1 cellular context compared by ENCODE assay signal in the genomic region with DNA sequence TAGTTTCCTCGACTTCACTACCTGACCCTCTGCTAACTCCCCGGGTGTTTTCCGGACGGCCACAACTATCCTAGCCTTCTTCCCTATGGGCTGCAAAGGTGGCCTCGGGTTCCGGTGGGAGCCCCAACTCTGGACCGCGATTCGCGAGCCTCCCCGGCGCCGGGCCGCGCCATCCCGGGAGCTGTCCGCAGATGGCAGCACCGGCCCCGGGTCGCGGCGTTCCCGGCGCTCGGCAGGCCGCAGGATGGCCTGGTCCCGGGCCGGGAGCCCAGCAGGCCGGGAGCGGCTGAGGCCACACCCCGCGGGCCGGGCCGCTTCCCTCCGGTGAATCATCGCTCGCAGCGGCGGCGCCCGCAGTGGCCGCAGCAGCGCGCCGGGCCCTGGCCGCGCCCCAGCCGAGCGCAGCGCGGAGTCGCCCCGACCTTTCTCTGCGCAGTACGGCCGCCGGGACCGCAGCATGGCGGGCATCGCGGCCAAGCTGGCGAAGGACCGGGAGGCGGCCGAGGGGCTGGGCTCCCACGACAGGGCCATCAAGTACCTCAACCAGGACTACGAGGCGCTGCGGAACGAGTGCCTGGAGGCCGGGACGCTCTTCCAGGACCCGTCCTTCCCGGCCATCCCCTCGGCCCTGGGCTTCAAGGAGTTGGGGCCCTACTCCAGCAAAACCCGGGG.
TF ChIP-seq lines count a peak whose summit lies in the region.

A gene (plus strand): TSS at position 356 of the 672 bp plus-strand sequence. CDS start 102 bp downstream, at position 458.

TF ChIP-seq in K562, 482 proteins besides CTCF, POLR2A, EP300 and RAD21 (continued from another document):
- TF ChIP-seq, protein P1, sequence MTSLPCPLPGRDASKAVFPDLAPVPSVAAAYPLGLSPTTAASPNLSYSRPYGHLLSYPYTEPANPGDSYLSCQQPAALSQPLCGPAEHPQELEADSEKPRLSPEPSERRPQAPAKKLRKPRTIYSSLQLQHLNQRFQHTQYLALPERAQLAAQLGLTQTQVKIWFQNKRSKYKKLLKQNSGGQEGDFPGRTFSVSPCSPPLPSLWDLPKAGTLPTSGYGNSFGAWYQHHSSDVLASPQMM (CRISPR knock-in tag; IDR thresholded peaks at IDR 0.05): no peak
- TF ChIP-seq, protein P2, sequence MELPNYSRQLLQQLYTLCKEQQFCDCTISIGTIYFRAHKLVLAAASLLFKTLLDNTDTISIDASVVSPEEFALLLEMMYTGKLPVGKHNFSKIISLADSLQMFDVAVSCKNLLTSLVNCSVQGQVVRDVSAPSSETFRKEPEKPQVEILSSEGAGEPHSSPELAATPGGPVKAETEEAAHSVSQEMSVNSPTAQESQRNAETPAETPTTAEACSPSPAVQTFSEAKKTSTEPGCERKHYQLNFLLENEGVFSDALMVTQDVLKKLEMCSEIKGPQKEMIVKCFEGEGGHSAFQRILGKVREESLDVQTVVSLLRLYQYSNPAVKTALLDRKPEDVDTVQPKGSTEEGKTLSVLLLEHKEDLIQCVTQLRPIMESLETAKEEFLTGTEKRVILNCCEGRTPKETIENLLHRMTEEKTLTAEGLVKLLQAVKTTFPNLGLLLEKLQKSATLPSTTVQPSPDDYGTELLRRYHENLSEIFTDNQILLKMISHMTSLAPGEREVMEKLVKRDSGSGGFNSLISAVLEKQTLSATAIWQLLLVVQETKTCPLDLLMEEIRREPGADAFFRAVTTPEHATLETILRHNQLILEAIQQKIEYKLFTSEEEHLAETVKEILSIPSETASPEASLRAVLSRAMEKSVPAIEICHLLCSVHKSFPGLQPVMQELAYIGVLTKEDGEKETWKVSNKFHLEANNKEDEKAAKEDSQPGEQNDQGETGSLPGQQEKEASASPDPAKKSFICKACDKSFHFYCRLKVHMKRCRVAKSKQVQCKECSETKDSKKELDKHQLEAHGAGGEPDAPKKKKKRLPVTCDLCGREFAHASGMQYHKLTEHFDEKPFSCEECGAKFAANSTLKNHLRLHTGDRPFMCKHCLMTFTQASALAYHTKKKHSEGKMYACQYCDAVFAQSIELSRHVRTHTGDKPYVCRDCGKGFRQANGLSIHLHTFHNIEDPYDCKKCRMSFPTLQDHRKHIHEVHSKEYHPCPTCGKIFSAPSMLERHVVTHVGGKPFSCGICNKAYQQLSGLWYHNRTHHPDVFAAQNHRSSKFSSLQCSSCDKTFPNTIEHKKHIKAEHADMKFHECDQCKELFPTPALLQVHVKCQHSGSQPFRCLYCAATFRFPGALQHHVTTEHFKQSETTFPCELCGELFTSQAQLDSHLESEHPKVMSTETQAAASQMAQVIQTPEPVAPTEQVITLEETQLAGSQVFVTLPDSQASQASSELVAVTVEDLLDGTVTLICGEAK (IDR thresholded peaks at IDR 0.05): no peak
- TF ChIP-seq, protein P2 (CRISPR knock-in tag; IDR thresholded peaks at IDR 0.05): no peak
- TF ChIP-seq CREB1 (IDR thresholded peaks at IDR 0.05) (peak; percentile 41), CREB1 (CRISPR knock-in tag; IDR thresholded peaks at IDR 0.05) (0 out of 2 replicates have a peak, but pooled peaks have one; percentile 37), ELF1 (tag; IDR thresholded peaks at IDR 0.05) (no peak), KAT7 (CRISPR knock-in tag; IDR thresholded peaks at IDR 0.05; ENCODE audit: borderline replicate concordance) (peak; percentile 57; the same call in 1 of the 2 replicates), ZFPM2 (CRISPR knock-in tag; IDR thresholded peaks at IDR 0.05) (0 out of 2 replicates have a peak, but pooled peaks have one; percentile 36), XRCC3 (IDR thresholded peaks at IDR 0.05) (no peak), IRF2 (CRISPR knock-in tag; IDR thresholded peaks at IDR 0.05) (no peak), FOSL1 (tag; conservative IDR thresholded peaks at IDR 0.05) (peak; percentile 96), POLR2AphosphoS5 (IDR thresholded peaks at IDR 0.05; ENCODE audit: control insufficient read depth, insufficient read depth, low read depth, low read length) (peak; percentile 80), ZNF12 (CRISPR knock-in tag; IDR thresholded peaks at IDR 0.05) (no peak), ZBTB1 (CRISPR knock-in tag; IDR thresholded peaks at IDR 0.05; ENCODE audit: borderline replicate concordance, low read depth) (peak; percentile 71), HMGN3 (IDR thresholded peaks at IDR 0.05; ENCODE audit: borderline replicate concordance, extremely low read depth, insufficient read length, low read depth, low read length) (peak; percentile 98), SOX6 (IDR thresholded peaks at IDR 0.05) (peak; percentile 28; the same call in 1 of the 2 replicates), ZZZ3 (IDR thresholded peaks at IDR 0.05) (no peak), ZNF644 (tag; IDR thresholded peaks at IDR 0.05; ENCODE audit: low read depth) (no peak), ZNF253 (CRISPR knock-in tag; conservative IDR thresholded peaks at IDR 0.05) (no peak), CHD1 (IDR thresholded peaks at IDR 0.05; ENCODE audit: low read length) (peak; percentile 99), MTA2 (IDR thresholded peaks at IDR 0.05; ENCODE audit: low read depth) (no peak), XRCC4 (IDR thresholded peaks at IDR 0.05; ENCODE audit: extremely low read depth, insufficient read depth, insufficient read length) (no peak), CBX3 (IDR thresholded peaks at IDR 0.05; ENCODE audit: borderline replicate concordance in 1 of 2, low read length in 2 of 2) (no peak), CCAR2 (IDR thresholded peaks at IDR 0.05; ENCODE audit: low read depth, low read length) (no peak), MEF2A (IDR thresholded peaks at IDR 0.05; ENCODE audit: control insufficient read depth, low read depth, low read length) (no peak), JUND (IDR thresholded peaks at IDR 0.05; ENCODE audit: borderline replicate concordance, low read depth, low read length) (peak; percentile 90), JUND (tag; IDR thresholded peaks at IDR 0.05; ENCODE audit: borderline replicate concordance, low read depth, low read length) (peak; percentile 80; the same call in 1 of the 3 replicates), MEIS2 (IDR thresholded peaks at IDR 0.05; ENCODE audit: partially characterized antibody) (no peak), MXI1 (IDR thresholded peaks at IDR 0.05; ENCODE audit: low read depth, low read length) (no peak)
- TF ChIP-seq, protein P3, sequence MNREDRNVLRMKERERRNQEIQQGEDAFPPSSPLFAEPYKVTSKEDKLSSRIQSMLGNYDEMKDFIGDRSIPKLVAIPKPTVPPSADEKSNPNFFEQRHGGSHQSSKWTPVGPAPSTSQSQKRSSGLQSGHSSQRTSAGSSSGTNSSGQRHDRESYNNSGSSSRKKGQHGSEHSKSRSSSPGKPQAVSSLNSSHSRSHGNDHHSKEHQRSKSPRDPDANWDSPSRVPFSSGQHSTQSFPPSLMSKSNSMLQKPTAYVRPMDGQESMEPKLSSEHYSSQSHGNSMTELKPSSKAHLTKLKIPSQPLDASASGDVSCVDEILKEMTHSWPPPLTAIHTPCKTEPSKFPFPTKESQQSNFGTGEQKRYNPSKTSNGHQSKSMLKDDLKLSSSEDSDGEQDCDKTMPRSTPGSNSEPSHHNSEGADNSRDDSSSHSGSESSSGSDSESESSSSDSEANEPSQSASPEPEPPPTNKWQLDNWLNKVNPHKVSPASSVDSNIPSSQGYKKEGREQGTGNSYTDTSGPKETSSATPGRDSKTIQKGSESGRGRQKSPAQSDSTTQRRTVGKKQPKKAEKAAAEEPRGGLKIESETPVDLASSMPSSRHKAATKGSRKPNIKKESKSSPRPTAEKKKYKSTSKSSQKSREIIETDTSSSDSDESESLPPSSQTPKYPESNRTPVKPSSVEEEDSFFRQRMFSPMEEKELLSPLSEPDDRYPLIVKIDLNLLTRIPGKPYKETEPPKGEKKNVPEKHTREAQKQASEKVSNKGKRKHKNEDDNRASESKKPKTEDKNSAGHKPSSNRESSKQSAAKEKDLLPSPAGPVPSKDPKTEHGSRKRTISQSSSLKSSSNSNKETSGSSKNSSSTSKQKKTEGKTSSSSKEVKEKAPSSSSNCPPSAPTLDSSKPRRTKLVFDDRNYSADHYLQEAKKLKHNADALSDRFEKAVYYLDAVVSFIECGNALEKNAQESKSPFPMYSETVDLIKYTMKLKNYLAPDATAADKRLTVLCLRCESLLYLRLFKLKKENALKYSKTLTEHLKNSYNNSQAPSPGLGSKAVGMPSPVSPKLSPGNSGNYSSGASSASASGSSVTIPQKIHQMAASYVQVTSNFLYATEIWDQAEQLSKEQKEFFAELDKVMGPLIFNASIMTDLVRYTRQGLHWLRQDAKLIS (CRISPR knock-in tag; IDR thresholded peaks at IDR 0.05): peak; percentile 79
- TF ChIP-seq, protein P4, sequence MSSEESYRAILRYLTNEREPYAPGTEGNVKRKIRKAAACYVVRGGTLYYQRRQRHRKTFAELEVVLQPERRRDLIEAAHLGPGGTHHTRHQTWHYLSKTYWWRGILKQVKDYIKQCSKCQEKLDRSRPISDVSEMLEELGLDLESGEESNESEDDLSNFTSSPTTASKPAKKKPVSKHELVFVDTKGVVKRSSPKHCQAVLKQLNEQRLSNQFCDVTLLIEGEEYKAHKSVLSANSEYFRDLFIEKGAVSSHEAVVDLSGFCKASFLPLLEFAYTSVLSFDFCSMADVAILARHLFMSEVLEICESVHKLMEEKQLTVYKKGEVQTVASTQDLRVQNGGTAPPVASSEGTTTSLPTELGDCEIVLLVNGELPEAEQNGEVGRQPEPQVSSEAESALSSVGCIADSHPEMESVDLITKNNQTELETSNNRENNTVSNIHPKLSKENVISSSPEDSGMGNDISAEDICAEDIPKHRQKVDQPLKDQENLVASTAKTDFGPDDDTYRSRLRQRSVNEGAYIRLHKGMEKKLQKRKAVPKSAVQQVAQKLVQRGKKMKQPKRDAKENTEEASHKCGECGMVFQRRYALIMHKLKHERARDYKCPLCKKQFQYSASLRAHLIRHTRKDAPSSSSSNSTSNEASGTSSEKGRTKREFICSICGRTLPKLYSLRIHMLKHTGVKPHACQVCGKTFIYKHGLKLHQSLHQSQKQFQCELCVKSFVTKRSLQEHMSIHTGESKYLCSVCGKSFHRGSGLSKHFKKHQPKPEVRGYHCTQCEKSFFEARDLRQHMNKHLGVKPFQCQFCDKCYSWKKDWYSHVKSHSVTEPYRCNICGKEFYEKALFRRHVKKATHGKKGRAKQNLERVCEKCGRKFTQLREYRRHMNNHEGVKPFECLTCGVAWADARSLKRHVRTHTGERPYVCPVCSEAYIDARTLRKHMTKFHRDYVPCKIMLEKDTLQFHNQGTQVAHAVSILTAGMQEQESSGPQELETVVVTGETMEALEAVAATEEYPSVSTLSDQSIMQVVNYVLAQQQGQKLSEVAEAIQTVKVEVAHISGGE (CRISPR knock-in tag; IDR thresholded peaks at IDR 0.05): peak in 1 of 3 experiments; percentile 4; a peak in 1 of 6 replicates
- TF ChIP-seq, protein P5, sequence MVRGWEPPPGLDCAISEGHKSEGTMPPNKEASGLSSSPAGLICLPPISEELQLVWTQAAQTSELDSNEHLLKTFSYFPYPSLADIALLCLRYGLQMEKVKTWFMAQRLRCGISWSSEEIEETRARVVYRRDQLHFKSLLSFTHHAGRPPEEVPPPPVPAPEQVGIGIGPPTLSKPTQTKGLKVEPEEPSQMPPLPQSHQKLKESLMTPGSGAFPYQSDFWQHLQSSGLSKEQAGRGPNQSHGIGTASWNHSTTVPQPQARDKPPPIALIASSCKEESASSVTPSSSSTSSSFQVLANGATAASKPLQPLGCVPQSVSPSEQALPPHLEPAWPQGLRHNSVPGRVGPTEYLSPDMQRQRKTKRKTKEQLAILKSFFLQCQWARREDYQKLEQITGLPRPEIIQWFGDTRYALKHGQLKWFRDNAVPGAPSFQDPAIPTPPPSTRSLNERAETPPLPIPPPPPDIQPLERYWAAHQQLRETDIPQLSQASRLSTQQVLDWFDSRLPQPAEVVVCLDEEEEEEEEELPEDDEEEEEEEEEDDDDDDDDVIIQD (CRISPR knock-in tag; IDR thresholded peaks at IDR 0.05): no peak
- TF ChIP-seq, protein P6, sequence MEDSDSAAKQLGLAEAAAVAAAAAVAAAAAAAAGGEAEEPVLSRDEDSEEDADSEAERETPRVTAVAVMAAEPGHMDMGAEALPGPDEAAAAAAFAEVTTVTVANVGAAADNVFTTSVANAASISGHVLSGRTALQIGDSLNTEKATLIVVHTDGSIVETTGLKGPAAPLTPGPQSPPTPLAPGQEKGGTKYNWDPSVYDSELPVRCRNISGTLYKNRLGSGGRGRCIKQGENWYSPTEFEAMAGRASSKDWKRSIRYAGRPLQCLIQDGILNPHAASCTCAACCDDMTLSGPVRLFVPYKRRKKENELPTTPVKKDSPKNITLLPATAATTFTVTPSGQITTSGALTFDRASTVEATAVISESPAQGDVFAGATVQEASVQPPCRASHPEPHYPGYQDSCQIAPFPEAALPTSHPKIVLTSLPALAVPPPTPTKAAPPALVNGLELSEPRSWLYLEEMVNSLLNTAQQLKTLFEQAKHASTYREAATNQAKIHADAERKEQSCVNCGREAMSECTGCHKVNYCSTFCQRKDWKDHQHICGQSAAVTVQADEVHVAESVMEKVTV (CRISPR knock-in tag; IDR thresholded peaks at IDR 0.05): peak; percentile 44; the same call in 1 of the 2 replicates
- TF ChIP-seq, protein P7, sequence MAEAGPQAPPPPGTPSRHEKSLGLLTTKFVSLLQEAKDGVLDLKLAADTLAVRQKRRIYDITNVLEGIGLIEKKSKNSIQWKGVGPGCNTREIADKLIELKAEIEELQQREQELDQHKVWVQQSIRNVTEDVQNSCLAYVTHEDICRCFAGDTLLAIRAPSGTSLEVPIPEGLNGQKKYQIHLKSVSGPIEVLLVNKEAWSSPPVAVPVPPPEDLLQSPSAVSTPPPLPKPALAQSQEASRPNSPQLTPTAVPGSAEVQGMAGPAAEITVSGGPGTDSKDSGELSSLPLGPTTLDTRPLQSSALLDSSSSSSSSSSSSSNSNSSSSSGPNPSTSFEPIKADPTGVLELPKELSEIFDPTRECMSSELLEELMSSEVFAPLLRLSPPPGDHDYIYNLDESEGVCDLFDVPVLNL (CRISPR knock-in tag; IDR thresholded peaks at IDR 0.05; ENCODE audit: low read depth): no peak
